36 cellular contexts compared by ENCODE assay signal in genomic region chr7:52369922-52370321, GRCh38.
"Had no signal": no experiment of that assay in that cellular context is flagged by ENCODE, and none has a peak within 500 bp of the region (broad histone marks: within the 10 kb centered on the region; RNA-seq: fewer than 3 reads in every experiment).

No MANE protein-coding gene starts in this region.

- ATAC-seq: activated CD8-positive, alpha-beta memory T cell treated with anti-CD3 and anti-CD28 coated beads, Interleukin-2, amount 10 ng/mL, durations not matched to agents 7 days and 5 days; activated CD8-positive, alpha-beta T cell treated with anti-CD3 and anti-CD28 coated beads, Interleukin-2, amount 10 ng/mL, durations not matched to agents 7 days and 5 days; activated naive CD8-positive, alpha-beta T cell treated with anti-CD3 and anti-CD28 coated beads, Interleukin-2, amount 50 U/mL, for 24 hours had no signal

- H3K27me3 ChIP-seq: ascending aorta, cardiac muscle cell had no signal

- H3K27ac Mint-ChIP-seq: activated B cell treated with CpG ODN at 0.5 μM for 24 hours; activated CD4-positive, alpha-beta memory T cell treated with anti-CD3 and anti-CD28 coated beads, Interleukin-2, amount 10 ng/mL, durations not matched to agents 7 days and 5 days; activated CD4-positive, alpha-beta T cell treated with anti-CD3 and anti-CD28 coated beads, Interleukin-2, amount 10 ng/mL, durations not matched to agents 7 days and 5 days; activated CD8-positive, alpha-beta memory T cell treated with anti-CD3 and anti-CD28 coated beads, Interleukin-2, amount 10 ng/mL, durations not matched to agents 7 days and 5 days; activated CD8-positive, alpha-beta T cell treated with anti-CD3 and anti-CD28 coated beads, Interleukin-2, amount 10 ng/mL, durations not matched to agents 7 days and 5 days; activated naive CD4-positive, alpha-beta T cell treated with anti-CD3 and anti-CD28 coated beads, Interleukin-2, amount 10 ng/mL, durations not matched to agents 7 days and 5 days; activated naive CD4-positive, alpha-beta T cell treated with anti-CD3 and anti-CD28 coated beads, Interleukin-2, amount 50 U/mL, for 24 hours; activated naive CD8-positive, alpha-beta T cell; activated naive CD8-positive, alpha-beta T cell treated with anti-CD3 and anti-CD28 coated beads, Interleukin-2, amount 10 ng/mL, durations not matched to agents 7 days and 5 days; activated naive CD8-positive, alpha-beta T cell treated with anti-CD3 and anti-CD28 coated beads, Interleukin-2, amount 50 U/mL, for 24 hours; activated T-cell treated with anti-CD3 and anti-CD28 coated beads, Interleukin-2, amount 50 U/mL, for 24 hours; activated T-helper 2 cell treated with anti-CD3 and anti-CD28 coated beads, Interferon-gamma antibody, Interleukin-2, Interleukin-4, amounts not matched to agents 10 μg/mL and 5 μg/mL and 100 μg/mL, durations not matched to agents 14 hours and 24 hours and 36 hours; brain; T-helper 1 cell treated with Interleukin-12 subunit alpha and Interleukin-12 subunit beta and Interleukin-4 antibody, amounts not matched to agents 30 μg/mL and 1 μg/mL, for 36 hours; T-helper 2 cell treated with Interferon-gamma antibody and Interleukin-4, amounts not matched to agents 5 μg/mL and 100 μg/mL, for 36 hours had no signal

- H3K4me1 ChIP-seq: ascending aorta had no signal

- H3K4me1 Mint-ChIP-seq: activated B cell treated with CpG ODN at 0.5 μM for 24 hours; activated CD4-positive, alpha-beta memory T cell treated with anti-CD3 and anti-CD28 coated beads, Interleukin-2, amount 10 ng/mL, durations not matched to agents 7 days and 5 days; activated CD4-positive, alpha-beta T cell treated with anti-CD3 and anti-CD28 coated beads, Interleukin-2, amount 10 ng/mL, durations not matched to agents 7 days and 5 days; activated CD8-positive, alpha-beta memory T cell treated with anti-CD3 and anti-CD28 coated beads, Interleukin-2, amount 10 ng/mL, durations not matched to agents 7 days and 5 days; activated naive CD4-positive, alpha-beta T cell treated with anti-CD3 and anti-CD28 coated beads, Interleukin-2, amount 10 ng/mL, durations not matched to agents 7 days and 5 days; activated naive CD4-positive, alpha-beta T cell treated with anti-CD3 and anti-CD28 coated beads, Interleukin-2, amount 50 U/mL, for 24 hours; activated naive CD8-positive, alpha-beta T cell treated with anti-CD3 and anti-CD28 coated beads, Interleukin-2, amount 10 ng/mL, durations not matched to agents 7 days and 5 days; activated naive CD8-positive, alpha-beta T cell treated with anti-CD3 and anti-CD28 coated beads, Interleukin-2, amount 50 U/mL, for 24 hours; brain; central memory CD8-positive, alpha-beta T cell had no signal

- H3K27ac ChIP-seq: ascending aorta, cardiac muscle cell, VCaP had no signal

- H3K36me3 Mint-ChIP-seq: activated CD8-positive, alpha-beta memory T cell treated with anti-CD3 and anti-CD28 coated beads, Interleukin-2, amount 10 ng/mL, durations not matched to agents 7 days and 5 days; activated naive CD4-positive, alpha-beta T cell treated with anti-CD3 and anti-CD28 coated beads, Interleukin-2, amount 10 ng/mL, durations not matched to agents 7 days and 5 days; activated naive CD4-positive, alpha-beta T cell treated with anti-CD3 and anti-CD28 coated beads, Interleukin-2, amount 50 U/mL, for 24 hours; activated naive CD8-positive, alpha-beta T cell; activated naive CD8-positive, alpha-beta T cell treated with anti-CD3 and anti-CD28 coated beads, Interleukin-2, amount 10 ng/mL, durations not matched to agents 7 days and 5 days; brain had no signal

- H3K4me3 Mint-ChIP-seq: activated B cell treated with CpG ODN at 0.5 μM for 24 hours; activated CD4-positive, alpha-beta memory T cell treated with anti-CD3 and anti-CD28 coated beads, Interleukin-2, amount 10 ng/mL, durations not matched to agents 7 days and 5 days; activated CD4-positive, alpha-beta T cell treated with anti-CD3 and anti-CD28 coated beads, Interleukin-2, amount 10 ng/mL, durations not matched to agents 7 days and 5 days; activated CD8-positive, alpha-beta memory T cell treated with anti-CD3 and anti-CD28 coated beads, Interleukin-2, amount 10 ng/mL, durations not matched to agents 7 days and 5 days; activated CD8-positive, alpha-beta T cell treated with anti-CD3 and anti-CD28 coated beads, Interleukin-2, amount 10 ng/mL, durations not matched to agents 7 days and 5 days; activated naive CD4-positive, alpha-beta T cell treated with anti-CD3 and anti-CD28 coated beads, Interleukin-2, amount 10 ng/mL, durations not matched to agents 7 days and 5 days; activated naive CD4-positive, alpha-beta T cell treated with anti-CD3 and anti-CD28 coated beads, Interleukin-2, amount 50 U/mL, for 24 hours; activated naive CD8-positive, alpha-beta T cell; activated naive CD8-positive, alpha-beta T cell treated with anti-CD3 and anti-CD28 coated beads, Interleukin-2, amount 10 ng/mL, durations not matched to agents 7 days and 5 days; activated naive CD8-positive, alpha-beta T cell treated with anti-CD3 and anti-CD28 coated beads, Interleukin-2, amount 50 U/mL, for 24 hours; activated T-cell treated with anti-CD3 and anti-CD28 coated beads, Interleukin-2, amount 50 U/mL, for 24 hours; brain; central memory CD8-positive, alpha-beta T cell; T-helper 1 cell treated with Interleukin-12 subunit alpha and Interleukin-12 subunit beta and Interleukin-4 antibody, amounts not matched to agents 30 μg/mL and 1 μg/mL, for 36 hours; T-helper 2 cell treated with Interferon-gamma antibody and Interleukin-4, amounts not matched to agents 5 μg/mL and 100 μg/mL, for 36 hours had no signal

- DNase-seq: activated B cell treated with CpG ODN at 0.5 μM for 24 hours; activated CD4-positive, alpha-beta memory T cell treated with anti-CD3 and anti-CD28 coated beads, Interleukin-2, amount 10 ng/mL, durations not matched to agents 7 days and 5 days; activated CD4-positive, alpha-beta T cell treated with anti-CD3 and anti-CD28 coated beads for 48 hours; activated CD4-positive, alpha-beta T cell treated with anti-CD3 and anti-CD28 coated beads, Interleukin-2, amount 10 ng/mL, durations not matched to agents 7 days and 5 days; activated CD4-positive, alpha-beta T cell treated with anti-CD3 and anti-CD28 coated beads, Interleukin-2, amount 50 U/mL, for 48 hours; activated CD4-positive, CD25-positive, alpha-beta regulatory T cell treated with anti-CD3 and anti-CD28 coated beads, Interleukin-2, amount 50 U/mL, for 72 hours; activated CD8-positive, alpha-beta memory T cell treated with anti-CD3 and anti-CD28 coated beads for 24 hours; activated CD8-positive, alpha-beta memory T cell treated with anti-CD3 and anti-CD28 coated beads, Interleukin-2, amount 10 ng/mL, durations not matched to agents 7 days and 5 days; activated CD8-positive, alpha-beta memory T cell treated with anti-CD3 and anti-CD28 coated beads, Interleukin-2, amount 50 U/mL, for 48 hours; activated CD8-positive, alpha-beta T cell treated with anti-CD3 and anti-CD28 coated beads, Interleukin-2, amount 10 ng/mL, durations not matched to agents 7 days and 5 days; activated effector memory CD4-positive, alpha-beta T cell treated with Interleukin-2 at 50 U/mL for 16 hours; activated gamma-delta T cell; activated naive CD4-positive, alpha-beta T cell treated with anti-CD3 and anti-CD28 coated beads, Interleukin-2, amount 10 ng/mL, durations not matched to agents 7 days and 5 days; activated naive CD4-positive, alpha-beta T cell treated with Interleukin-2 at 50 U/mL for 16 hours; activated naive CD8-positive, alpha-beta T cell treated with anti-CD3 and anti-CD28 coated beads, Interleukin-2, amount 10 ng/mL, durations not matched to agents 7 days and 5 days; activated naive CD8-positive, alpha-beta T cell treated with anti-CD3 and anti-CD28 coated beads, Interleukin-2, amount 50 U/mL, for 24 hours; activated T-cell treated with anti-CD3 and anti-CD28 coated beads, Interleukin-2, amount 50 U/mL, for 24 hours; activated T-cell treated with anti-CD3 and anti-CD28 coated beads, Interleukin-2, amount 50 U/mL, for 48 hours; amygdala; anterior cingulate cortex; caudate nucleus; cerebellar nuclear complex; T-helper 1 cell; T-helper 2 cell; T-helper 9 cell had no signal

- H3K27me3 Mint-ChIP-seq: activated B cell treated with CpG ODN at 0.5 μM for 24 hours; activated CD4-positive, alpha-beta memory T cell treated with anti-CD3 and anti-CD28 coated beads, Interleukin-2, amount 10 ng/mL, durations not matched to agents 7 days and 5 days; activated CD4-positive, alpha-beta T cell treated with anti-CD3 and anti-CD28 coated beads, Interleukin-2, amount 10 ng/mL, durations not matched to agents 7 days and 5 days; activated CD8-positive, alpha-beta memory T cell treated with anti-CD3 and anti-CD28 coated beads, Interleukin-2, amount 10 ng/mL, durations not matched to agents 7 days and 5 days; activated naive CD4-positive, alpha-beta T cell treated with anti-CD3 and anti-CD28 coated beads, Interleukin-2, amount 10 ng/mL, durations not matched to agents 7 days and 5 days; activated naive CD4-positive, alpha-beta T cell treated with anti-CD3 and anti-CD28 coated beads, Interleukin-2, amount 50 U/mL, for 24 hours; activated naive CD8-positive, alpha-beta T cell; activated naive CD8-positive, alpha-beta T cell treated with anti-CD3 and anti-CD28 coated beads, Interleukin-2, amount 10 ng/mL, durations not matched to agents 7 days and 5 days; activated naive CD8-positive, alpha-beta T cell treated with anti-CD3 and anti-CD28 coated beads, Interleukin-2, amount 50 U/mL, for 24 hours; activated T-cell treated with anti-CD3 and anti-CD28 coated beads, Interleukin-2, amount 50 U/mL, for 24 hours; central memory CD8-positive, alpha-beta T cell had no signal

- FAIRE-seq: bronchial epithelial cell had no signal

- H3K4me3 ChIP-seq: ascending aorta, cardiac muscle cell had no signal

- H3K9me3 ChIP-seq: ascending aorta had no signal

- H3K36me3 ChIP-seq: ascending aorta, cardiac muscle cell had no signal
